9 cellular contexts compared by ENCODE assay signal in genomic region chr2:5981241-5982055, GRCh38.
DNase-seq lines count a peak whose midpoint lies in the region; ATAC-seq and TF ChIP-seq lines count a peak whose summit lies in the region.
"Had no signal": no experiment of that assay in that cellular context is flagged by ENCODE, and none has a peak within 500 bp of the region (broad histone marks: within the 10 kb centered on the region; RNA-seq: fewer than 3 reads in every experiment).

No MANE protein-coding gene starts in this region.

- ATAC-seq in Right ventricle myocardium superior (ENCODE audit: poor library complexity) (no peak), left lung (peak; percentile 24), HG02852 (IDR thresholded peaks at IDR 0.05; ENCODE audit: unreplicated experiment) (no peak), GM21447 (IDR thresholded peaks at IDR 0.05; ENCODE audit: unreplicated experiment) (no peak), GM21717 (IDR thresholded peaks at IDR 0.05; ENCODE audit: unreplicated experiment) (no peak)
- ATAC-seq: CD8-positive, alpha-beta T cell had no signal

- H3K4me1 ChIP-seq in left ventricle myocardium inferior (no peaks in the 10 kb centered on the region), left lung (no peaks in the 10 kb centered on the region)

- no peak for DNase-seq in left ventricle myocardium inferior
- no peak for DNase-seq in Right ventricle myocardium superior
- DNase-seq in anterior cingulate cortex (lab: John Stamatoyannopoulos, UW) = peak in 38 of 58 donors; percentile 15 to 74 (median 44)
- no peak for DNase-seq in left lung
- no peak for DNase-seq in stimulated activated CD4-positive, alpha-beta T cell treated with anti-CD3 and anti-CD28 coated beads, Interleukin-15, amount 100 ng/mL, for 24 hours
- DNase-seq: CD8-positive, alpha-beta T cell had no signal

- H3K27me3 ChIP-seq in left ventricle myocardium inferior (ENCODE audit: low read depth) (peaks cover 59% of the 10 kb centered on the region), left lung (peaks cover 0 to 35% of the 10 kb centered on the region in 2 donors)

- H3K27ac ChIP-seq in left ventricle myocardium inferior (replicated peaks) (no peak overlapping the region), left lung (no peak overlapping the region)

- TF ChIP-seq CTCF in left ventricle myocardium inferior (IDR thresholded peaks at IDR 0.05; ENCODE audit: borderline replicate concordance) = no peak
- TF ChIP-seq CTCF in left lung (IDR thresholded peaks at IDR 0.05) = no peak

- H3K36me3 ChIP-seq in left ventricle myocardium inferior (no peaks in the 10 kb centered on the region), left lung (no peaks in the 10 kb centered on the region)

- H3K4me3 ChIP-seq in left ventricle myocardium inferior (peak overlapping the region; percentile 43), left lung (no peak overlapping the region)

- H3K9me3 ChIP-seq in left ventricle myocardium inferior (replicated peaks) (no peaks in the 10 kb centered on the region), left lung (no peaks in the 10 kb centered on the region)

- intact Hi-C loops in left ventricle myocardium inferior (cut with micrococcal nuclease) = no loop called here
- intact Hi-C loops in Right ventricle myocardium superior (cut with DNase I) = no loop called here
- intact Hi-C loops in left lung (cut with DNase I) = no loop called here

Comparison
In these comparisons a context has a peak if more than half of its experiments do, and no peak if none do; other contexts are left out.
1. DNase-seq: peak in anterior cingulate cortex (38 of 58); none in left ventricle myocardium inferior (single experiment), Right ventricle myocardium superior (single experiment), left lung (0 of 2) and stimulated activated CD4-positive, alpha-beta T cell treated with anti-CD3 and anti-CD28 coated beads, Interleukin-15, amount 100 ng/mL, for 24 hours (single experiment).